19 cellular contexts compared by ENCODE assay signal in the genomic region with DNA sequence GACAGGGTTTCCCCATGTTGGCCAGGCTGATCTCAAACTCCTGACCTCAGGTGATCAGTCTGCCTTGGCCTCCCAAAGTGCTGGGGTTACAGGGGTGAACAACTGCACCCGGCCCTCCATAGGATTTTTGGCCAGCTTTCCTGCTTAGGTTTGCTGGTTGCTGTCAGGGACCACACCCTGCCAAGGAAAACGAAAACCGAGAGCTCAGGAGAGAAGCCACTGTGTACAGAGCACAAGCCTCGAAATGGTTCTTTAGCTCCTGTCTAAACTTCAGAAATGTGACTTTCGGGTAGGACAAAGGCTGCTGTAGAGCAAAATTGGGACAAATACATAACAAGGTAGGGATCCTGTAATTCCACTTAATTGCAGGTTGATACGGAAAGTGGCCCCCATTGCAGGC.
DNase-seq lines count a peak whose midpoint lies in the region; ATAC-seq and TF ChIP-seq lines count a peak whose summit lies in the region.
"Had no signal": no experiment of that assay in that cellular context is flagged by ENCODE, and none has a peak within 500 bp of the region (broad histone marks: within the 10 kb centered on the region; RNA-seq: fewer than 3 reads in every experiment).

No MANE protein-coding gene starts in this region.

- no peaks in the 10 kb centered on the region for H3K79me2 ChIP-seq in neural progenitor cell (ENCODE audit: low read depth)

- no peak overlapping the region for H3K9ac ChIP-seq in neural progenitor cell

- H3K9me3 Mint-ChIP-seq in neural progenitor cell (peaks cover 28% of the 10 kb centered on the region), type B pancreatic cell (peaks cover 7% of the 10 kb centered on the region)
- H3K9me3 Mint-ChIP-seq: effector memory CD8-positive, alpha-beta T cell had no signal

- H3K4me1 Mint-ChIP-seq in neural progenitor cell = peaks cover 12% of the 10 kb centered on the region
- H3K4me1 Mint-ChIP-seq in type B pancreatic cell (ENCODE audit: unreplicated experiment) = peaks cover 11% of the 10 kb centered on the region
- H3K4me1 Mint-ChIP-seq: B cell had no signal

- no peaks in the 10 kb centered on the region for H3F3A ChIP-seq in neural progenitor cell (ENCODE audit: low read depth)

- no peaks in the 10 kb centered on the region for H3K36me3 ChIP-seq in esophagus muscularis mucosa
- no peaks in the 10 kb centered on the region for H3K36me3 ChIP-seq in neural progenitor cell
- no peaks in the 10 kb centered on the region for H3K36me3 ChIP-seq in heart left ventricle
- H3K36me3 ChIP-seq: tibial nerve had no signal

- peaks cover 9% of the 10 kb centered on the region for H3K27me3 Mint-ChIP-seq in neural progenitor cell (ENCODE audit: insufficient read depth, low read depth)
- no peaks in the 10 kb centered on the region for H3K27me3 Mint-ChIP-seq in type B pancreatic cell
- H3K27me3 Mint-ChIP-seq: activated naive CD8-positive, alpha-beta T cell treated with anti-CD3 and anti-CD28 coated beads, Interleukin-2, amount 50 U/mL, for 24 hours; effector memory CD8-positive, alpha-beta T cell had no signal

- H3K4me1 ChIP-seq in esophagus muscularis mucosa (peaks cover 0 to 12% (median 5%) of the 10 kb centered on the region in 4 donors), neural progenitor cell (peaks cover 8% of the 10 kb centered on the region), heart left ventricle (no peaks in the 10 kb centered on the region)
- H3K4me1 ChIP-seq: body of pancreas had no signal

- WGBS in esophagus muscularis mucosa = 88% methylated on average over 5 of the region's 6 CpGs
- WGBS in heart left ventricle, 4 donors = 73 to 86% (median 77%) methylated on average over 6 of the region's 6 CpGs

- H3K9me3 ChIP-seq in esophagus muscularis mucosa (peaks cover 0 to 1% (median 0%) of the 10 kb centered on the region in 4 donors), neural progenitor cell (ENCODE audit: low read depth) (no peaks in the 10 kb centered on the region), heart left ventricle (peaks cover 0 to 3% (median 0%) of the 10 kb centered on the region in 12 donors)
- H3K9me3 ChIP-seq: body of pancreas, tibial nerve had no signal

- TF ChIP-seq POLR2A in esophagus muscularis mucosa (IDR thresholded peaks at IDR 0.05; ENCODE audit: low read depth) (no peak), heart left ventricle (IDR thresholded peaks at IDR 0.05) (no peak)

- H4K20me1 ChIP-seq in neural progenitor cell (ENCODE audit: low read depth) = no peaks in the 10 kb centered on the region

- no peak for TF ChIP-seq EP300 in esophagus muscularis mucosa (IDR thresholded peaks at IDR 0.05)

- TF ChIP-seq CTCF in esophagus muscularis mucosa (IDR thresholded peaks at IDR 0.05) (no peak), neural progenitor cell (IDR thresholded peaks at IDR 0.05) (no peak), type B pancreatic cell (conservative IDR thresholded peaks at IDR 0.05) (no peak), heart left ventricle (IDR thresholded peaks at IDR 0.05) (no peak)

- H3K4me3 Mint-ChIP-seq in neural progenitor cell (no peak overlapping the region), type B pancreatic cell (peak overlapping the region; percentile 71)
- H3K4me3 Mint-ChIP-seq: activated naive CD8-positive, alpha-beta T cell treated with anti-CD3 and anti-CD28 coated beads, Interleukin-2, amount 50 U/mL, for 24 hours; B cell; effector memory CD8-positive, alpha-beta T cell had no signal

- intact Hi-C loops in esophagus muscularis mucosa (cut with DNase I) (no loop called here), heart left ventricle (cut with DNase I) (no loop called here)

- peak; percentile 1 for DNase-seq in NCI-H446 treated with DMSO at 0.1 percent for 48 hours (lab: John Stamatoyannopoulos, UW)
- DNase-seq in NCI-H446 (lab: John Stamatoyannopoulos, UW) = no peak
- no peak for DNase-seq in esophagus muscularis mucosa (ENCODE audit: extremely low spot score)
- DNase-seq in neural progenitor cell (ENCODE audit: low spot score) = no peak
- no peak for DNase-seq in type B pancreatic cell (ENCODE audit: extremely low spot score, unreplicated experiment)
- no peak for DNase-seq in NCI-H1092 (lab: John Stamatoyannopoulos, UW)
- DNase-seq in activated naive CD4-positive, alpha-beta T cell treated with anti-CD3 and anti-CD28 coated beads, Interleukin-2, amount 50 U/mL, for 16 hours = no peak
- no peak for DNase-seq in heart left ventricle
- DNase-seq: activated CD4-positive, alpha-beta T cell treated with anti-CD3 and anti-CD28 coated beads, Interleukin-2, amount 50 U/mL, for 4 hours; activated effector memory CD4-positive, alpha-beta T cell treated with Interleukin-2 at 50 U/mL for 16 hours; activated naive CD8-positive, alpha-beta T cell treated with anti-CD3 and anti-CD28 coated beads, Interleukin-2, amount 50 U/mL, for 24 hours; effector memory CD8-positive, alpha-beta T cell; NCI-H2081 treated with DMSO at 0.1 percent for 48 hours; stimulated activated CD4-positive, alpha-beta T cell treated with anti-CD3 and anti-CD28 coated beads, Interleukin-4, amount 100 ng/mL, for 1 hour; stimulated activated naive CD4-positive, alpha-beta T cell had no signal

- H3K36me3 Mint-ChIP-seq in neural progenitor cell = no peaks in the 10 kb centered on the region
- peaks cover 8% of the 10 kb centered on the region for H3K36me3 Mint-ChIP-seq in type B pancreatic cell

- H3K27ac ChIP-seq in esophagus muscularis mucosa (replicated peaks in 1 of 4) = no peak overlapping the region
- no peak overlapping the region for H3K27ac ChIP-seq in neural progenitor cell
- no peak overlapping the region for H3K27ac ChIP-seq in heart left ventricle
- H3K27ac ChIP-seq: body of pancreas, HL-60, tibial nerve had no signal

- H3K4me3 ChIP-seq in esophagus muscularis mucosa (peak overlapping the region; percentile 9 to 14 (median 10)), neural progenitor cell (no peak overlapping the region), heart left ventricle (peak overlapping the region in 3 of 12 donors; percentile 4 to 26 (median 25))
- H3K4me3 ChIP-seq: body of pancreas had no signal

- H3K27me3 ChIP-seq in esophagus muscularis mucosa (no peaks in the 10 kb centered on the region), neural progenitor cell (no peaks in the 10 kb centered on the region), heart left ventricle (peaks cover 0 to 20% (median 0%) of the 10 kb centered on the region in 9 donors)
- H3K27me3 ChIP-seq: body of pancreas, tibial nerve had no signal

- H2AFZ ChIP-seq in neural progenitor cell (replicated peaks) = peak overlapping the region; percentile 73

- no peak for ATAC-seq in heart left ventricle
- ATAC-seq: activated naive CD8-positive, alpha-beta T cell treated with anti-CD3 and anti-CD28 coated beads, Interleukin-2, amount 50 U/mL, for 24 hours; body of pancreas; effector memory CD8-positive, alpha-beta T cell had no signal

- no peak overlapping the region for H3K4me2 ChIP-seq in neural progenitor cell

- no peak overlapping the region for H3K27ac Mint-ChIP-seq in neural progenitor cell
- peak overlapping the region; percentile 86 for H3K27ac Mint-ChIP-seq in type B pancreatic cell
- H3K27ac Mint-ChIP-seq: activated naive CD8-positive, alpha-beta T cell treated with anti-CD3 and anti-CD28 coated beads, Interleukin-2, amount 50 U/mL, for 24 hours; B cell; effector memory CD8-positive, alpha-beta T cell had no signal
